Comparison of ENCODE assay signal across 8 cellular contexts in the genomic region with DNA sequence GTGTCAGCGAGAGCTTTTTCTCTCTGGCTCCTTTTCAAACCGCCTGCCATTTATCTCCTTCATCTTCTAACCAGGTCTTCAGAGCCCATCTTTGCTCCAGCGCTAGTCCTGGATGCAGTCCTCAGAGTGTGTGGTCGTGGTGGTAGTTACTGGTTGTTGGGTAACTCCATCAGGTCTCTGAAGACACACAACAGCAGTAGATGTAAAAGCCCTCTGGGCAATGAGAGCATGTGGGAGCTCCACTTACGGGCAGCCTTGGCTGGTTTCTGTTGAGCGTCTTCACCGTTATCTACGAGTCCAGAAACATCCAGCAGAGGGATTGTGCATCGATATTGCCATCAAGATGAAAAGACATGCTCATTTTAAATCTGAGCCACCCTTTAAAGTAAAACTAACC.
DNase-seq lines count a peak whose midpoint lies in the region; ATAC-seq and TF ChIP-seq lines count a peak whose summit lies in the region.

No MANE protein-coding gene starts in this region.

- peaks cover 40% of the 10 kb centered on the region for H4K20me1 ChIP-seq in KMS-11 (ENCODE audit: insufficient read depth)

- peak overlapping the region; percentile 94 for H3K4me2 ChIP-seq in KMS-11

- H3K4me1 ChIP-seq in KMS-11 (ENCODE audit: low read depth, poor library complexity, severe bottlenecking) = peaks cover 53% of the 10 kb centered on the region

- H3K27ac Mint-ChIP-seq in activated naive CD8-positive, alpha-beta T cell treated with anti-CD3 and anti-CD28 coated beads, Interleukin-2, amount 10 ng/mL, durations not matched to agents 7 days and 5 days = no peak overlapping the region
- H3K27ac Mint-ChIP-seq in stimulated activated effector memory CD8-positive, alpha-beta T cell treated with anti-CD3 and anti-CD28 coated beads, Interleukin-12 subunit alpha, Interleukin-12 subunit beta, amount 100 ng/mL, for 72 hours = peak overlapping the region; percentile 78

- H3K9me3 Mint-ChIP-seq in activated naive CD8-positive, alpha-beta T cell treated with anti-CD3 and anti-CD28 coated beads, Interleukin-2, amount 10 ng/mL, durations not matched to agents 7 days and 5 days = no peaks in the 10 kb centered on the region
- H3K9me3 Mint-ChIP-seq in stimulated activated effector memory CD8-positive, alpha-beta T cell treated with anti-CD3 and anti-CD28 coated beads, Interleukin-12 subunit alpha, Interleukin-12 subunit beta, amount 100 ng/mL, for 72 hours = no peaks in the 10 kb centered on the region

- no peak overlapping the region for H3K4me3 ChIP-seq in KMS-11 (IDR thresholded peaks at IDR 0.05; ENCODE audit: insufficient read depth, low read depth, low read length)

- H3K27ac ChIP-seq in KMS-11 = peak overlapping the region; percentile 94

- intact Hi-C loops in cardiac septum (cut with DNase I) = no loop called here

- peak overlapping the region; percentile 63 for H3K4me3 Mint-ChIP-seq in activated naive CD8-positive, alpha-beta T cell treated with anti-CD3 and anti-CD28 coated beads, Interleukin-2, amount 10 ng/mL, durations not matched to agents 7 days and 5 days
- H3K4me3 Mint-ChIP-seq in stimulated activated effector memory CD8-positive, alpha-beta T cell treated with anti-CD3 and anti-CD28 coated beads, Interleukin-12 subunit alpha, Interleukin-12 subunit beta, amount 100 ng/mL, for 72 hours = peak overlapping the region; percentile 80

- peaks cover 90% of the 10 kb centered on the region for H3K79me2 ChIP-seq in KMS-11 (ENCODE audit: insufficient read depth, low read depth)

- peaks cover 5% of the 10 kb centered on the region; the same call in 1 of the 2 replicates for H3K36me3 ChIP-seq in KMS-11 (ENCODE audit: insufficient read depth)

- peaks cover 73% of the 10 kb centered on the region for H3K27me3 Mint-ChIP-seq in activated naive CD8-positive, alpha-beta T cell treated with anti-CD3 and anti-CD28 coated beads, Interleukin-2, amount 10 ng/mL, durations not matched to agents 7 days and 5 days

- H3K36me3 Mint-ChIP-seq in activated naive CD8-positive, alpha-beta T cell treated with anti-CD3 and anti-CD28 coated beads, Interleukin-2, amount 10 ng/mL, durations not matched to agents 7 days and 5 days = no peaks in the 10 kb centered on the region
- peaks cover 8% of the 10 kb centered on the region for H3K36me3 Mint-ChIP-seq in stimulated activated effector memory CD8-positive, alpha-beta T cell treated with anti-CD3 and anti-CD28 coated beads, Interleukin-12 subunit alpha, Interleukin-12 subunit beta, amount 100 ng/mL, for 72 hours

- no peaks in the 10 kb centered on the region for H3K27me3 ChIP-seq in KMS-11 (ENCODE audit: insufficient read depth, low read depth)

- H2AFZ ChIP-seq in KMS-11 (ENCODE audit: low read depth) = no peak overlapping the region

- peak; percentile 24 for ATAC-seq in GM19455 (IDR thresholded peaks at IDR 0.05; ENCODE audit: unreplicated experiment)
- ATAC-seq in activated naive CD8-positive, alpha-beta T cell treated with anti-CD3 and anti-CD28 coated beads, Interleukin-2, amount 10 ng/mL, durations not matched to agents 7 days and 5 days (ENCODE audit: low read depth) = peak; percentile 37
- peak; percentile 57 for ATAC-seq in stimulated activated effector memory CD8-positive, alpha-beta T cell treated with anti-CD3 and anti-CD28 coated beads, Interleukin-12 subunit alpha, Interleukin-12 subunit beta, amount 100 ng/mL, for 72 hours

- DNase-seq in ELR (ENCODE audit: low read depth) (peak; percentile 77), HCEC 1CT (no peak), D341Med (ENCODE audit: low spot score) (no peak), cardiac septum (ENCODE audit: low spot score) (no peak)
- peak; percentile 38 for DNase-seq in activated naive CD8-positive, alpha-beta T cell treated with anti-CD3 and anti-CD28 coated beads, Interleukin-2, amount 10 ng/mL, durations not matched to agents 7 days and 5 days
- peak; percentile 17 to 75 for DNase-seq in stimulated activated effector memory CD8-positive, alpha-beta T cell treated with anti-CD3 and anti-CD28 coated beads, Interleukin-12 subunit alpha, Interleukin-12 subunit beta, amount 100 ng/mL, for 72 hours (ENCODE audit: low spot score in 2 of 2)

- peaks cover 23% of the 10 kb centered on the region for H3K4me1 Mint-ChIP-seq in activated naive CD8-positive, alpha-beta T cell treated with anti-CD3 and anti-CD28 coated beads, Interleukin-2, amount 10 ng/mL, durations not matched to agents 7 days and 5 days
- H3K4me1 Mint-ChIP-seq in stimulated activated effector memory CD8-positive, alpha-beta T cell treated with anti-CD3 and anti-CD28 coated beads, Interleukin-12 subunit alpha, Interleukin-12 subunit beta, amount 100 ng/mL, for 72 hours = peaks cover 41% of the 10 kb centered on the region

- peak; percentile 27; the same call in 1 of the 2 replicates for TF ChIP-seq CTCF in KMS-11 (conservative IDR thresholded peaks at IDR 0.05; ENCODE audit: low read depth, low read length)

- H3K9ac ChIP-seq in KMS-11 = peak overlapping the region; percentile 94

- POLR2A ChIA-PET in activated naive CD8-positive, alpha-beta T cell treated with anti-CD3 and anti-CD28 coated beads, Interleukin-2, amount 10 ng/mL, durations not matched to agents 7 days and 5 days (lab: Charles Lee) = interaction anchor here (1.0 kb wide), 1 partner anchor 61 kb away, joined by 3 read pairs; no protein-coding TSS in a partner anchor

Comparison
In these comparisons a context has a peak if more than half of its experiments do, and no peak if none do; other contexts are left out.
1. DNase-seq: peak in ELR (single experiment), activated naive CD8-positive, alpha-beta T cell treated with anti-CD3 and anti-CD28 coated beads, Interleukin-2, amount 10 ng/mL, durations not matched to agents 7 days and 5 days (single experiment) and stimulated activated effector memory CD8-positive, alpha-beta T cell treated with anti-CD3 and anti-CD28 coated beads, Interleukin-12 subunit alpha, Interleukin-12 subunit beta, amount 100 ng/mL, for 72 hours (2 of 2); none in HCEC 1CT (single experiment), D341Med (single experiment) and cardiac septum (single experiment).
2. Peak in every context shown above with its lines, with median percentiles within 50 percentile points of each other: ATAC-seq.